In genomic region chr1:113924473-113924872, GRCh38 we compare ENCODE assay signal across 9 cellular contexts. TPM values are rescaled to one million over a fixed set of nuclear protein-coding genes. Genes with fewer than 3 reads are reported as not detected.
"Had no signal": no experiment of that assay in that cellular context is flagged by ENCODE, and none has a peak within 500 bp of the region (broad histone marks: within the 10 kb centered on the region; RNA-seq: fewer than 3 reads in every experiment).

No MANE protein-coding gene starts in this region.

- H3K27ac ChIP-seq: KMS-11 had no signal

- H3K4me3 ChIP-seq: GM23338 had no signal

- H3K9me3 Mint-ChIP-seq: GM23338, H9, HFFc6 had no signal

- ATAC-seq: GM23338 had no signal

- H3K27ac Mint-ChIP-seq: GM23338, H9, HFFc6 had no signal

- H3K4me3 Mint-ChIP-seq: GM23338, H9, HFFc6 had no signal

- DNase-seq: H9, HCEC 1CT, HFFc6, IMR-90, KBM-7 had no signal

RNA-seq across cellular contexts. Expression of gene BCL2L15, which starts 37.1 kb away (rescaled TPM):
- total RNA-seq: GM23338 had no signal

RNA-seq across cellular contexts. Expression of gene PTPN22, which starts 53.0 kb away (rescaled TPM):
- total RNA-seq: GM23338, H1, H9, HT-29 had no signal
